Comparison of ENCODE assay signal across 8 cellular contexts in the genomic region with DNA sequence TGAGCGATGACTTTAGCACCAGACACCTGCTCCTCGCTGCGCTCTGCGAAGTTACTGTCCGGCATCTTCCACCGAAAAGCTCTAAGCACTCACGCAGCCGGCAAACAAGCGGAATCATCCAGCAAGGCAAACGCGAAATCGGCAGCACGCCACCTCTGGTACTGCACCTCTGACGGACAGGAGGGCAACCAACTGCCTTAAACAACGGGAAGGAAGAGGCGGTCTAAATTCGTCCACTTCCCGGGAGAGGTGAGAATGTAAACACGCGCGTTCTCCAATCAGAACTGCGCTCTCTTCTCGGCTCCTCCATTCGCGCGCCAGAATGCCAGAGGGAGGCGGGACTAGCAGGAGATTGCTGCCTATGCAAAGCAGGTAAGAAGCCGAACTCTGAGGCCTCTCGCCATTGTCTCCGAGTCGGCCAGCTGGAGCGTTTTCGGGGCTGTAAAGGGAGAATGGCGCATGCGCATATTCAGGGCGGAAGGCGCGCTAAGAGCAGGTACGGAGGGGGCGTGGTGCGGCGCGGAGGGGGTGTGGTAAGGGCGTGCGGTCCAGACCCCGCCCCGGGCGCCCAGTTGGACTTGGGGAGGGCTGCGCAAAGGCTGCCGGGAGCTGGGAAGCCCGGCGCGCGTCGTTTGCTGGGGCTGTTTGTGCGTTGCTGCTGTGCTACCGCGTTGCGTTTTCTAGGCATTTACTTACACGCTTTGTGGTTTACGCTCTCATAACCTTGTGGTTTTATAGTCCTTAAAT. TPM values are rescaled to one million over a fixed set of nuclear protein-coding genes. Genes with fewer than 3 reads are reported as not detected.
DNase-seq lines count a peak whose midpoint lies in the region; ATAC-seq, FAIRE-seq and TF ChIP-seq lines count a peak whose summit lies in the region.

A gene with protein sequence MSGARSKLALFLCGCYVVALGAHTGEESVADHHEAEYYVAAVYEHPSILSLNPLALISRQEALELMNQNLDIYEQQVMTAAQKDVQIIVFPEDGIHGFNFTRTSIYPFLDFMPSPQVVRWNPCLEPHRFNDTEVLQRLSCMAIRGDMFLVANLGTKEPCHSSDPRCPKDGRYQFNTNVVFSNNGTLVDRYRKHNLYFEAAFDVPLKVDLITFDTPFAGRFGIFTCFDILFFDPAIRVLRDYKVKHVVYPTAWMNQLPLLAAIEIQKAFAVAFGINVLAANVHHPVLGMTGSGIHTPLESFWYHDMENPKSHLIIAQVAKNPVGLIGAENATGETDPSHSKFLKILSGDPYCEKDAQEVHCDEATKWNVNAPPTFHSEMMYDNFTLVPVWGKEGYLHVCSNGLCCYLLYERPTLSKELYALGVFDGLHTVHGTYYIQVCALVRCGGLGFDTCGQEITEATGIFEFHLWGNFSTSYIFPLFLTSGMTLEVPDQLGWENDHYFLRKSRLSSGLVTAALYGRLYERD (plus strand): TSS at position 347 of the 747 bp plus-strand sequence. CDS start 33,695 bp downstream, outside the sequence.
A gene (minus strand): TSS at position 171 of the 747 bp plus-strand sequence. CDS start 106 bp downstream, at position 65.

- POLR2A ChIA-PET in A549 (lab: Yijun Ruan, JAX) = interaction anchor here (0.7 to 2.1 kb wide), 17 partner anchors 8 to 332 kb away, joined by 3 to 10 read pairs (median 3); a partner anchor contains a TSS

- peaks cover 15% of the 10 kb centered on the region for H3K4me1 ChIP-seq in A549
- peaks cover 0 to 76% (median 20%) of the 10 kb centered on the region in 4 donors for H3K4me1 ChIP-seq in right lobe of liver

- peak within 1 kb of the TSS; percentile 96 for H3K4me3 Mint-ChIP-seq in dendritic cell treated with granulocyte-macrophage colony-stimulating factor and Interleukin-4, amounts not matched to agents 40 ng/mL and 50 ng/mL, for 4 days

- H3K27me3 ChIP-seq in right lobe of liver = no peaks in the 10 kb centered on the region

- peak; percentile 46 for FAIRE-seq in A549 (lab: Jason Lieb, UNC)

- TF ChIP-seq RAD21 in A549 (conservative IDR thresholded peaks at IDR 0.05 in 1 of 2, IDR thresholded peaks at IDR 0.05 in 1 of 2) = no peak

- H3K27ac ChIP-seq in A549 = peak within 1 kb of the TSS; percentile 70 to 91
- peak within 1 kb of the TSS; percentile 65 to 84 (median 69) for H3K27ac ChIP-seq in right lobe of liver

- CTCF ChIA-PET in A549 (lab: Yijun Ruan, JAX) = interaction anchor here (0.6 to 1.8 kb wide), 8 partner anchors 12 to 639 kb away, joined by 3 to 9 read pairs (median 3); no protein-coding TSS in a partner anchor

- H3K9me3 ChIP-seq in A549 = no peaks in the 10 kb centered on the region
- H3K9me3 ChIP-seq in right lobe of liver = no peaks in the 10 kb centered on the region

- TF ChIP-seq POLR2A in A549 (IDR thresholded peaks at IDR 0.05; ENCODE audit: low read length) (peak; percentile 97), right lobe of liver (IDR thresholded peaks at IDR 0.05) (peak; percentile 83)

- H3K36me3 Mint-ChIP-seq in dendritic cell treated with granulocyte-macrophage colony-stimulating factor and Interleukin-4, amounts not matched to agents 40 ng/mL and 50 ng/mL, for 4 days (ENCODE audit: low read depth) = peaks cover 50% of the 10 kb centered on the region

- ATAC-seq in A549 (peak; percentile 98), GM19035 (IDR thresholded peaks at IDR 0.05; ENCODE audit: unreplicated experiment) (peak; percentile 94), HG03378 (IDR thresholded peaks at IDR 0.05; ENCODE audit: unreplicated experiment) (peak; percentile 94), right lobe of liver (peak; percentile 88 to 95 (median 89))

- H3K4me3 ChIP-seq in A549 (peak within 1 kb of the TSS; percentile 65), right lobe of liver (peak within 1 kb of the TSS; percentile 72 to 85 (median 77))

- intact Hi-C loops in dendritic cell treated with granulocyte-macrophage colony-stimulating factor and Interleukin-4, amounts not matched to agents 40 ng/mL and 50 ng/mL, for 4 days (cut with micrococcal nuclease) = loop anchor here (2.0 to 5.0 kb wide), 3 partner anchors 175 to 949 kb away; a partner anchor contains a TSS
- intact Hi-C loops in right lobe of liver (cut with DNase I) = no loop called here

- no peak for TF ChIP-seq EP300 in A549 (IDR thresholded peaks at IDR 0.05)

- no peaks in the 10 kb centered on the region for H3K27me3 Mint-ChIP-seq in dendritic cell treated with granulocyte-macrophage colony-stimulating factor and Interleukin-4, amounts not matched to agents 40 ng/mL and 50 ng/mL, for 4 days

- peak within 1 kb of the TSS; percentile 93 for H3K4me2 ChIP-seq in A549

- WGBS in A549 (ENCODE audit: missing lambda C conversion rate) = under 1% methylated on average over 51 of the region's 61 CpGs
- WGBS in right lobe of liver (ENCODE audit: insufficient coverage, low coverage, low lambda C conversion rate, missing lambda C conversion rate) = 0% methylated on average over 17 of the region's 61 CpGs

- H3K36me3 ChIP-seq in right lobe of liver = peaks cover 0 to 7% (median 0%) of the 10 kb centered on the region in 4 donors

- TF ChIP-seq CTCF in A549 (IDR thresholded peaks at IDR 0.05) (no peak), right lobe of liver (IDR thresholded peaks at IDR 0.05) (peak; percentile 8 to 35 (median 28))

- H3K9me3 Mint-ChIP-seq in dendritic cell treated with granulocyte-macrophage colony-stimulating factor and Interleukin-4, amounts not matched to agents 40 ng/mL and 50 ng/mL, for 4 days = no peaks in the 10 kb centered on the region

- peak; percentile 95 to 99 for DNase-seq in A549 (ENCODE audit: low read depth in 1 of 2, low spot score in 1 of 2)
- DNase-seq in activated CD4-positive, CD25-positive, alpha-beta regulatory T cell treated with anti-CD3 and anti-CD28 coated beads, Interleukin-2, amount 50 U/mL, for 72 hours = peak; percentile 99
- DNase-seq in right lobe of liver = peak; percentile 97 to 98 (median 98)
- DNase-seq in stimulated activated CD4-positive, alpha-beta T cell treated with anti-CD3 and anti-CD28 coated beads, TNF-alpha, amount 100 ng/mL, for 1 hour (ENCODE audit: low read depth in 3 of 3, low spot score in 1 of 3) = peak; percentile 94 to 98 (median 96)
- no peak for DNase-seq in DMS153 treated with DMSO at 0.1 percent for 48 hours (lab: John Stamatoyannopoulos, UW; ENCODE audit: unreplicated experiment)

- peak within 1 kb of the TSS; percentile 94 for H3K27ac Mint-ChIP-seq in dendritic cell treated with granulocyte-macrophage colony-stimulating factor and Interleukin-4, amounts not matched to agents 40 ng/mL and 50 ng/mL, for 4 days

- H3K4me1 Mint-ChIP-seq in dendritic cell treated with granulocyte-macrophage colony-stimulating factor and Interleukin-4, amounts not matched to agents 40 ng/mL and 50 ng/mL, for 4 days (ENCODE audit: low read depth) = peaks cover 40% of the 10 kb centered on the region

TF ChIP-seq in A549, 52 proteins besides CTCF, POLR2A, EP300 and RAD21 (continues in another document):
- TF ChIP-seq SMC3 (IDR thresholded peaks at IDR 0.05) = no peak
- TF ChIP-seq EHMT2 (IDR thresholded peaks at IDR 0.05; ENCODE audit: low read depth) = no peak
- no peak for TF ChIP-seq FOSB (CRISPR knock-in tag; IDR thresholded peaks at IDR 0.05)
- TF ChIP-seq RFX5 (IDR thresholded peaks at IDR 0.05) = no peak
- TF ChIP-seq, protein P1, sequence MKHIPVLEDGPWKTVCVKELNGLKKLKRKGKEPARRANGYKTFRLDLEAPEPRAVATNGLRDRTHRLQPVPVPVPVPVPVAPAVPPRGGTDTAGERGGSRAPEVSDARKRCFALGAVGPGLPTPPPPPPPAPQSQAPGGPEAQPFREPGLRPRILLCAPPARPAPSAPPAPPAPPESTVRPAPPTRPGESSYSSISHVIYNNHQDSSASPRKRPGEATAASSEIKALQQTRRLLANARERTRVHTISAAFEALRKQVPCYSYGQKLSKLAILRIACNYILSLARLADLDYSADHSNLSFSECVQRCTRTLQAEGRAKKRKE (CRISPR knock-in tag; IDR thresholded peaks at IDR 0.05; ENCODE audit: low read depth) = no peak
- no peak for TF ChIP-seq KDM1A (IDR thresholded peaks at IDR 0.05; ENCODE audit: low read depth)
- no peak for TF ChIP-seq RARB (CRISPR knock-in tag; IDR thresholded peaks at IDR 0.05)
- no peak for TF ChIP-seq POLR2AphosphoS2 (conservative IDR thresholded peaks at IDR 0.05; ENCODE audit: low read length)
- TF ChIP-seq CEBPB (IDR thresholded peaks at IDR 0.05) = no peak; a peak in 1 of 4 replicates
- TF ChIP-seq, protein P2, sequence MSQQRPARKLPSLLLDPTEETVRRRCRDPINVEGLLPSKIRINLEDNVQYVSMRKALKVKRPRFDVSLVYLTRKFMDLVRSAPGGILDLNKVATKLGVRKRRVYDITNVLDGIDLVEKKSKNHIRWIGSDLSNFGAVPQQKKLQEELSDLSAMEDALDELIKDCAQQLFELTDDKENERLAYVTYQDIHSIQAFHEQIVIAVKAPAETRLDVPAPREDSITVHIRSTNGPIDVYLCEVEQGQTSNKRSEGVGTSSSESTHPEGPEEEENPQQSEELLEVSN (IDR thresholded peaks at IDR 0.05; ENCODE audit: borderline replicate concordance, low read depth) = peak; percentile 76
- TF ChIP-seq NFE2L2 (conservative IDR thresholded peaks at IDR 0.05; ENCODE audit: low read length) = no peak
- TF ChIP-seq TP53 (CRISPR knock-in tag; IDR thresholded peaks at IDR 0.05) = no peak
- no peak for TF ChIP-seq HEYL (CRISPR knock-in tag; IDR thresholded peaks at IDR 0.05)
- no peak for TF ChIP-seq ZFP36 (IDR thresholded peaks at IDR 0.05; ENCODE audit: borderline replicate concordance, partially characterized antibody)
- no peak for TF ChIP-seq RNF2 (IDR thresholded peaks at IDR 0.05; ENCODE audit: borderline replicate concordance, low read depth)

RNA-seq across cellular contexts. Expression of the first gene that starts in this region (rescaled TPM):
- polyA plus RNA-seq in A549 (2011; rRNA removed) = 17.8 and 23.7 TPM in 2 replicates
- 12.0 and 12.6 TPM in 2 replicates for polyA plus RNA-seq in A549 (2012; cell fraction: cytosol; rRNA removed)
- 16.0 and 19.0 TPM in 2 replicates for polyA plus RNA-seq in A549 (2012; cell fraction: nucleus; rRNA removed)
- polyA plus RNA-seq in A549 (2017; fragmentation: RNase III; extraction: RNeasy Plus Mini Kit Qiagen cat#74134 plus additional on column Dnase treatment) = 13.4 to 17.6 TPM (median 16.5 TPM) in 3 replicates
- 26.1 and 30.0 TPM in 2 replicates for polyA minus RNA-seq in A549 (2011; rRNA and poly(A)+ RNA removed)
- total RNA-seq in right lobe of liver = 10 to 100 TPM; 47.5 to 70.3 (median 54.5) TPM

RNA-seq across cellular contexts. Expression of the second gene that starts in this region (rescaled TPM):
- 51.0 and 69.0 TPM in 2 replicates for polyA plus RNA-seq in A549 (2011; rRNA removed)
- 28.4 and 29.5 TPM in 2 replicates for polyA plus RNA-seq in A549 (2012; cell fraction: cytosol; rRNA removed)
- polyA plus RNA-seq in A549 (2012; cell fraction: nucleus; rRNA removed) = 23.1 and 32.1 TPM in 2 replicates
- 24.3 to 26.5 TPM (median 26.3 TPM) in 3 replicates for polyA plus RNA-seq in A549 (2017; fragmentation: RNase III; extraction: RNeasy Plus Mini Kit Qiagen cat#74134 plus additional on column Dnase treatment)
- polyA minus RNA-seq in A549 (2011; rRNA and poly(A)+ RNA removed) = 45.8 and 68.3 TPM in 2 replicates
- total RNA-seq in right lobe of liver = 10 to 100 TPM; 28.9 to 37.4 (median 32.9) TPM
